ENCODE assay signal across 1 cellular context in genomic region chr5:81007637-81008027, GRCh38.
TF ChIP-seq lines count a peak whose summit lies in the region.

No MANE protein-coding gene starts in this region.

TF ChIP-seq in GM23338, 12 proteins besides CTCF, POLR2A, EP300 and RAD21 (continued from another document):
- TF ChIP-seq ETS1 (IDR thresholded peaks at IDR 0.05): no peak
- TF ChIP-seq REST (IDR thresholded peaks at IDR 0.05; ENCODE audit: unreplicated experiment): no peak
